ENCODE assay signal across 14 cellular contexts in genomic region chr3:113277886-113278598, GRCh38.
DNase-seq lines count a peak whose midpoint lies in the region; ATAC-seq and TF ChIP-seq lines count a peak whose summit lies in the region.
"Had no signal": no experiment of that assay in that cellular context is flagged by ENCODE, and none has a peak within 500 bp of the region (broad histone marks: within the 10 kb centered on the region; RNA-seq: fewer than 3 reads in every experiment).

No MANE protein-coding gene starts in this region.

- H3K4me1 Mint-ChIP-seq in MCF 10A (ENCODE audit: insufficient read depth, unreplicated experiment): no peaks in the 10 kb centered on the region
- peaks cover 15% of the 10 kb centered on the region for H3K4me1 Mint-ChIP-seq in Caco-2 (ENCODE audit: low read depth, unreplicated experiment)

- H3K9me2 ChIP-seq in PC-3 (replicated peaks; ENCODE audit: low read length): no peaks in the 10 kb centered on the region

- peaks cover 6% of the 10 kb centered on the region for H3K36me3 Mint-ChIP-seq in MCF 10A (ENCODE audit: insufficient read depth, unreplicated experiment)
- H3K36me3 Mint-ChIP-seq in Caco-2 (ENCODE audit: insufficient read depth, unreplicated experiment): no peaks in the 10 kb centered on the region

- WGBS in gastroesophageal sphincter (ENCODE audit: low coverage in 1 of 2), 2 donors: 70 to 83% methylated on average over 2 to 8 of the region's 17 CpGs

- no peak overlapping the region for H3K4me2 ChIP-seq in PC-3 (ENCODE audit: low read length)

- intact Hi-C loops in breast epithelium (cut with DNase I; ENCODE audit: low total_unique reads) (no loop called here), MCF 10A (cut with micrococcal nuclease) (no loop called here), PC-3 (cut with micrococcal nuclease) (loop anchor here (2.0 kb wide), 1 partner anchor 419 kb away; the partner anchor contains the start of gene USF3), Caco-2 (cut with micrococcal nuclease; ENCODE audit: unreplicated experiment) (no loop called here)

- POLR2A ChIA-PET in MCF 10A (lab: Yijun Ruan, JAX): interaction anchor here (1.0 kb wide), 1 partner anchor 15 kb away, joined by 3 read pairs; no protein-coding TSS in a partner anchor
- POLR2A ChIA-PET in PC-3 (lab: Charles Lee; ENCODE audit: unreplicated experiment): no interaction called here
- POLR2A ChIA-PET in Caco-2 (lab: Charles Lee): no interaction called here

- no peaks in the 10 kb centered on the region for H3K36me3 ChIP-seq in breast epithelium
- no peaks in the 10 kb centered on the region for H3K36me3 ChIP-seq in PC-3 (ENCODE audit: low read depth, low read length)
- peaks cover 0 to 75% of the 10 kb centered on the region in 2 donors for H3K36me3 ChIP-seq in gastroesophageal sphincter
- no peaks in the 10 kb centered on the region for H3K36me3 ChIP-seq in Caco-2 (ENCODE audit: control insufficient read depth, insufficient read depth, low read length)

- CTCF ChIA-PET in MCF 10A (lab: Yijun Ruan, JAX): interaction anchor here (0.7 to 2.6 kb wide), 5 partner anchors 9 to 142 kb away, joined by 3 to 11 read pairs (median 4); no protein-coding TSS in a partner anchor
- CTCF ChIA-PET in PC-3 (lab: Charles Lee): no interaction called here
- CTCF ChIA-PET in Caco-2 (lab: Charles Lee): no interaction called here

- BruUV-seq in MCF 10A (replicated peaks; lab: Mats Ljungman, UMichigan) (no TSS peak), PC-3 (replicated peaks; lab: Mats Ljungman, UMichigan) (no TSS peak), Caco-2 (replicated peaks; lab: Mats Ljungman, UMichigan) (no TSS peak)

- ATAC-seq in PC-3: no peak
- no peak for ATAC-seq in gastroesophageal sphincter
- ATAC-seq: heart right ventricle had no signal

- H2AFZ ChIP-seq in PC-3 (ENCODE audit: low read length): no peak overlapping the region

- H3K27ac Mint-ChIP-seq in MCF 10A (ENCODE audit: low read depth, unreplicated experiment) (no peak overlapping the region), Caco-2 (ENCODE audit: unreplicated experiment) (no peak overlapping the region)
- H3K27ac Mint-ChIP-seq: T-helper 2 cell treated with Interferon-gamma antibody and Interleukin-4, amounts not matched to agents 5 μg/mL and 100 μg/mL, for 36 hours had no signal

- TF ChIP-seq POLR2A in breast epithelium (IDR thresholded peaks at IDR 0.05) (no peak), gastroesophageal sphincter (IDR thresholded peaks at IDR 0.05) (no peak)

- H3K27me3 Mint-ChIP-seq in MCF 10A (ENCODE audit: insufficient read depth, unreplicated experiment) (no peaks in the 10 kb centered on the region), Caco-2 (ENCODE audit: insufficient read depth, unreplicated experiment) (peaks cover 7% of the 10 kb centered on the region)

- no peaks in the 10 kb centered on the region for H3K79me2 ChIP-seq in PC-3 (ENCODE audit: low read length)

- H3K4me3 ChIP-seq in breast epithelium (no peak overlapping the region), PC-3 (ENCODE audit: low read length) (no peak overlapping the region), gastroesophageal sphincter (no peak overlapping the region), Caco-2 (ENCODE audit: low read depth, low read length) (no peak overlapping the region)
- H3K4me3 ChIP-seq: heart right ventricle, Peyer's patch, right atrium auricular region, tibial artery had no signal

- no peaks in the 10 kb centered on the region for H3K9me3 Mint-ChIP-seq in MCF 10A (ENCODE audit: unreplicated experiment)
- H3K9me3 Mint-ChIP-seq in Caco-2 (ENCODE audit: unreplicated experiment): no peaks in the 10 kb centered on the region
- H3K9me3 Mint-ChIP-seq: T-helper 2 cell treated with Interferon-gamma antibody and Interleukin-4, amounts not matched to agents 5 μg/mL and 100 μg/mL, for 36 hours had no signal

- no peak for TF ChIP-seq CTCF in breast epithelium (IDR thresholded peaks at IDR 0.05)
- TF ChIP-seq CTCF in MCF 10A (IDR thresholded peaks at IDR 0.05; ENCODE audit: unreplicated experiment): no peak
- peak; percentile 56 for TF ChIP-seq CTCF in PC-3 (conservative IDR thresholded peaks at IDR 0.05; ENCODE audit: low read depth, low read length)
- TF ChIP-seq CTCF in gastroesophageal sphincter (IDR thresholded peaks at IDR 0.05): no peak
- no peak for TF ChIP-seq CTCF in Caco-2 (IDR thresholded peaks at IDR 0.05; ENCODE audit: insufficient read depth in 1 of 2, low read depth in 1 of 2, low read length in 1 of 2, severe bottlenecking in 1 of 2, unreplicated experiment in 1 of 2)

- peak overlapping the region; percentile 88 to 92 for H3K27ac ChIP-seq in breast epithelium
- no peak overlapping the region for H3K27ac ChIP-seq in PC-3 (ENCODE audit: low read length)
- peak overlapping the region in 3 of 4 donors; percentile 71 to 89 (median 85) for H3K27ac ChIP-seq in gastroesophageal sphincter
- H3K27ac ChIP-seq: Peyer's patch, right atrium auricular region, tibial artery had no signal

- H3F3A ChIP-seq in PC-3 (ENCODE audit: low read length, unreplicated experiment): no peaks in the 10 kb centered on the region

- no peak overlapping the region for H3K9ac ChIP-seq in PC-3 (ENCODE audit: low read length)

- H3K4me3 Mint-ChIP-seq in MCF 10A (ENCODE audit: unreplicated experiment) (no peak overlapping the region), Caco-2 (ENCODE audit: unreplicated experiment) (no peak overlapping the region)
- H3K4me3 Mint-ChIP-seq: T-helper 2 cell treated with Interferon-gamma antibody and Interleukin-4, amounts not matched to agents 5 μg/mL and 100 μg/mL, for 36 hours had no signal

- no peaks in the 10 kb centered on the region for H3K27me3 ChIP-seq in breast epithelium
- no peaks in the 10 kb centered on the region for H3K27me3 ChIP-seq in PC-3 (ENCODE audit: low read length)
- no peaks in the 10 kb centered on the region for H3K27me3 ChIP-seq in gastroesophageal sphincter
- no peaks in the 10 kb centered on the region; the same call in 1 of the 2 replicates for H3K27me3 ChIP-seq in Caco-2 (replicated peaks; ENCODE audit: control insufficient read depth, insufficient read depth, low read length)
- H3K27me3 ChIP-seq: heart right ventricle, Peyer's patch, right atrium auricular region, tibial artery had no signal

- TF ChIP-seq EP300 in gastroesophageal sphincter (IDR thresholded peaks at IDR 0.05): no peak

- no peaks in the 10 kb centered on the region for H4K20me1 ChIP-seq in PC-3 (ENCODE audit: low read length)

- H3K4me1 ChIP-seq in breast epithelium: peaks cover 0 to 11% of the 10 kb centered on the region in 2 donors
- H3K4me1 ChIP-seq in PC-3 (ENCODE audit: insufficient read depth, low read length): peaks cover 10% of the 10 kb centered on the region; the same call in 1 of the 2 replicates
- H3K4me1 ChIP-seq in gastroesophageal sphincter: peaks cover 3 to 49% (median 14%) of the 10 kb centered on the region in 3 donors
- H3K4me1 ChIP-seq in Caco-2: peaks cover 9% of the 10 kb centered on the region

- H3K9me3 ChIP-seq in breast epithelium (no peaks in the 10 kb centered on the region), PC-3 (ENCODE audit: low read length) (no peaks in the 10 kb centered on the region), gastroesophageal sphincter (no peaks in the 10 kb centered on the region), Caco-2 (no peaks in the 10 kb centered on the region)
- H3K9me3 ChIP-seq: heart right ventricle, Peyer's patch, right atrium auricular region, tibial artery had no signal

- no peak for DNase-seq in breast epithelium (ENCODE audit: low spot score in 2 of 2)
- DNase-seq in MCF 10A (ENCODE audit: unreplicated experiment): no peak
- peak; percentile 27 for DNase-seq in PC-3
- no peak for DNase-seq in HUDEP-2 (lab: John Stamatoyannopoulos, UW; ENCODE audit: unreplicated experiment in 76 of 76)
- no peak for DNase-seq in retina
- no peak for DNase-seq in Caco-2
- no peak for DNase-seq in cerebellar cortex (ENCODE audit: low spot score)
- DNase-seq: heart right ventricle, NCI-H2171, Peyer's patch, tibial artery had no signal
